Comparison of ENCODE assay signal across 31 cellular contexts in genomic region chr2:182814804-182815203, GRCh38. TPM values are rescaled to one million over a fixed set of nuclear protein-coding genes. Genes with fewer than 3 reads are reported as not detected.
"Had no signal": no experiment of that assay in that cellular context is flagged by ENCODE, and none has a peak within 500 bp of the region (broad histone marks: within the 10 kb centered on the region; RNA-seq: fewer than 3 reads in every experiment).

No MANE protein-coding gene starts in this region.

- H3K36me3 ChIP-seq: brain microvascular endothelial cell, cardiac muscle cell, SJCRH30 had no signal

- H3K27me3 ChIP-seq: brain microvascular endothelial cell, cardiac muscle cell, SJCRH30 had no signal

- ATAC-seq: activated naive CD4-positive, alpha-beta T cell treated with anti-CD3 and anti-CD28 coated beads, Interleukin-2, amount 50 U/mL, for 72 hours; activated T-cell treated with anti-CD3 and anti-CD28 coated beads, Interleukin-2, amount 50 U/mL, for 4 hours had no signal

- H3K27ac ChIP-seq: brain microvascular endothelial cell, cardiac muscle cell, SJCRH30, SK-N-MC, VCaP had no signal

- H3K9me3 ChIP-seq: SJCRH30 had no signal

- DNase-seq: activated B cell treated with CpG ODN at 0.5 μM for 24 hours; activated CD4-positive, alpha-beta memory T cell treated with anti-CD3 and anti-CD28 coated beads for 36 hours; activated CD4-positive, alpha-beta T cell treated with anti-CD3 and anti-CD28 coated beads for 4 hours; activated CD4-positive, alpha-beta T cell treated with anti-CD3 and anti-CD28 coated beads, Interleukin-2, amount 50 U/mL, for 1 hour; activated CD4-positive, CD25-positive, alpha-beta regulatory T cell treated with anti-CD3 and anti-CD28 coated beads, Interleukin-2, amount 50 U/mL, for 72 hours; activated CD8-positive, alpha-beta memory T cell treated with anti-CD3 and anti-CD28 coated beads, Interleukin-2, amount 50 U/mL, for 4 hours; activated gamma-delta T cell treated with Interleukin-2 at 50 U/mL for 16 hours; activated naive CD4-positive, alpha-beta T cell treated with anti-CD3 and anti-CD28 coated beads for 36 hours; activated T-cell treated with anti-CD3 and anti-CD28 coated beads for 4 hours; activated T-cell treated with anti-CD3 and anti-CD28 coated beads, Interleukin-2, amount 50 U/mL, for 4 hours; amniotic stem cell; aorta; brain microvascular endothelial cell; NCI-H1092 treated with DMSO at 0.1 percent for 48 hours; NCI-H1417; NCI-H146; NCI-H187; NCI-H2029 treated with DMSO at 0.1 percent for 48 hours; NCI-H2107; NCI-H2171; NCI-H510A; NCI-H526; NCI-H748 treated with DMSO at 0.1 percent for 48 hours; Right ventricle myocardium superior; SJCRH30 had no signal

- H3K4me3 ChIP-seq: cardiac muscle cell, SJCRH30, SK-N-MC had no signal

RNA-seq across cellular contexts. Expression of gene FRZB, which starts 51.6 kb away (rescaled TPM):
- total RNA-seq: activated B cell treated with CpG ODN at 0.5 μM for 24 hours; activated CD4-positive, alpha-beta memory T cell treated with anti-CD3 and anti-CD28 coated beads for 36 hours; activated naive CD4-positive, alpha-beta T cell treated with anti-CD3 and anti-CD28 coated beads for 36 hours; activated naive CD4-positive, alpha-beta T cell treated with anti-CD3 and anti-CD28 coated beads, Interleukin-2, amount 50 U/mL, for 72 hours; activated T-cell treated with anti-CD3 and anti-CD28 coated beads, Interleukin-2, amount 50 U/mL, for 4 hours; activated T-helper 1 cell treated with anti-CD3 and anti-CD28 coated beads, Interleukin-12 subunit alpha, Interleukin-12 subunit beta, Interleukin-2, Interleukin-4 antibody, amounts not matched to agents 30 ng/mL and 10 ng/mL and 1 ng/mL, durations not matched to agents 14 hours and 24 hours and 36 hours; OCI-LY7 had no signal
